ENCODE assay signal across 24 cellular contexts in the genomic region with DNA sequence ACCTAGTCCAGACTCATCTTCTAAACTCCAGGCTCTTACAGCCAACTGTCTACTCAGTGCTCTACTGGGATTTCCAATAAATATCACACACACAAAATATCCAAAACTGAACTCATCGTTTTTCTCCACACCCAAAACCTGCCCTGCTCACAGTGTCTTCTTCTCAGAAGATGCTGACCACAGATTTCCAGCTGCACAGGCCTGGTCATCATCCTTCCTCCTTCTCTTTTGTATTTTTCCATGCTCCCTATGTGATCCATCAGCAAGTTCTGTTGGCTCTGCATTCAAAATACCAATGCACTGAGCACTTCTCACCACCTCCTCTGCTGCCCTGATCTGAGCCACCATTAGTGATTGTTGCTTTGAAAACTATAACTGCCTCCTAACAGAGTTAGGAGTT.
"Had no signal": no experiment of that assay in that cellular context is flagged by ENCODE, and none has a peak within 500 bp of the region (broad histone marks: within the 10 kb centered on the region; RNA-seq: fewer than 3 reads in every experiment).

No MANE protein-coding gene starts in this region.

- H3K36me3 Mint-ChIP-seq: naive thymus-derived CD4-positive, alpha-beta T cell; stimulated activated memory B cell treated with anti-CD40 and anti-IgM and Interleukin-4, amounts not matched to agents 10 μg/mL and 1 μg/mL and 100 μg/mL, for 72 hours had no signal

- H3K27me3 ChIP-seq: dorsolateral prefrontal cortex, neural progenitor cell, right atrium auricular region, tibial nerve, upper lobe of left lung had no signal

- H3K27ac Mint-ChIP-seq: naive thymus-derived CD4-positive, alpha-beta T cell; nephron; neural progenitor cell; stimulated activated memory B cell treated with anti-CD40 and anti-IgM and Interleukin-4, amounts not matched to agents 10 μg/mL and 1 μg/mL and 100 μg/mL, for 72 hours had no signal

- H3K27me3 Mint-ChIP-seq: stimulated activated memory B cell treated with anti-CD40 and anti-IgM and Interleukin-4, amounts not matched to agents 10 μg/mL and 1 μg/mL and 100 μg/mL, for 72 hours had no signal

- H3K4me3 Mint-ChIP-seq: naive thymus-derived CD4-positive, alpha-beta T cell; nephron; neural progenitor cell; stimulated activated memory B cell treated with anti-CD40 and anti-IgM and Interleukin-4, amounts not matched to agents 10 μg/mL and 1 μg/mL and 100 μg/mL, for 72 hours had no signal

- H3K4me1 Mint-ChIP-seq: naive thymus-derived CD4-positive, alpha-beta T cell; stimulated activated memory B cell treated with anti-CD40 and anti-IgM and Interleukin-4, amounts not matched to agents 10 μg/mL and 1 μg/mL and 100 μg/mL, for 72 hours had no signal

- ATAC-seq: left cardiac atrium; left lung; naive thymus-derived CD4-positive, alpha-beta T cell; sciatic nerve; stimulated activated memory B cell treated with anti-CD40 and anti-IgM and Interleukin-4, amounts not matched to agents 10 μg/mL and 1 μg/mL and 100 μg/mL, for 72 hours; stimulated activated naive CD8-positive, alpha-beta T cell treated with anti-CD3 and anti-CD28 coated beads, Interleukin-15, Interleukin-2, amounts not matched to agents 100 U/mL and 50 U/mL, for 24 hours had no signal

- H3K4me1 ChIP-seq: left lung, prostate gland, tibial nerve, upper lobe of left lung had no signal

- DNase-seq: dorsolateral prefrontal cortex; effector CD4-positive, alpha-beta T cell; foreskin melanocyte; glutamatergic neuron; heart right ventricle; hippocampal formation; left cardiac atrium; left lung; mesendoderm; midbrain; naive thymus-derived CD4-positive, alpha-beta T cell; stimulated activated CD4-positive, alpha-beta T cell treated with anti-CD3 and anti-CD28 coated beads, Interleukin-2, amount 100 ng/mL, for 24 hours; stimulated activated CD4-positive, alpha-beta T cell treated with anti-CD3 and anti-CD28 coated beads, Interleukin-4, amount 100 ng/mL, for 4 hours; stimulated activated naive CD8-positive, alpha-beta T cell treated with anti-CD3 and anti-CD28 coated beads, Interleukin-15, Interleukin-2, amounts not matched to agents 100 U/mL and 50 U/mL, for 24 hours; upper lobe of left lung had no signal

- H3K27ac ChIP-seq: coronary artery, heart right ventricle, left lung, neural progenitor cell, prostate gland, right atrium auricular region, thoracic aorta, tibial nerve, upper lobe of left lung had no signal

- H3K9me3 Mint-ChIP-seq: nephron; neural progenitor cell; stimulated activated memory B cell treated with anti-CD40 and anti-IgM and Interleukin-4, amounts not matched to agents 10 μg/mL and 1 μg/mL and 100 μg/mL, for 72 hours had no signal
